17 cellular contexts compared by ENCODE assay signal in genomic region chr20:13212750-13213149, GRCh38. TPM values are rescaled to one million over a fixed set of nuclear protein-coding genes. Genes with fewer than 3 reads are reported as not detected.
A peak's percentile ranks its signal among the peaks of the same experiment; 100 is the strongest.
DNase-seq lines count a peak whose midpoint lies in the region; ATAC-seq and TF ChIP-seq lines count a peak whose summit lies in the region.
"Had no signal": no experiment of that assay in that cellular context is flagged by ENCODE, and none has a peak within 500 bp of the region (broad histone marks: within the 10 kb centered on the region; RNA-seq: fewer than 3 reads in every experiment).

No MANE protein-coding gene starts in this region.

- no peak overlapping the region for H3K4me3 ChIP-seq in adipocyte (ENCODE audit: low read length)
- no peak overlapping the region for H3K4me3 ChIP-seq in gastrocnemius medialis
- no peak overlapping the region for H3K4me3 ChIP-seq in effector memory CD4-positive, alpha-beta T cell (ENCODE audit: insufficient read depth, low read depth, low read length, poor library complexity, severe bottlenecking)
- H3K4me3 ChIP-seq: pancreas, upper lobe of right lung had no signal

- DNase-seq in activated CD4-positive, alpha-beta memory T cell treated with anti-CD3 and anti-CD28 coated beads for 36 hours: peak; percentile 31
- no peak for DNase-seq in activated CD4-positive, alpha-beta memory T cell treated with anti-CD3 and anti-CD28 coated beads, Interleukin-2, amount 10 ng/mL, durations not matched to agents 7 days and 5 days
- peak; percentile 48 for DNase-seq in adipocyte (ENCODE audit: low read depth)
- no peak for DNase-seq in gastrocnemius medialis
- DNase-seq in effector memory CD4-positive, alpha-beta T cell: no peak
- DNase-seq in D341Med (ENCODE audit: low spot score): no peak
- DNase-seq: ACHN; activated naive CD4-positive, alpha-beta T cell treated with Interleukin-2 at 50 U/mL for 16 hours; midbrain; NCI-H1092; NCI-H226; pancreas; PC-3; upper lobe of right lung had no signal

- no peak overlapping the region for H3K9ac ChIP-seq in adipocyte (ENCODE audit: low read length)

- in situ Hi-C loops in gastrocnemius medialis (cut with MboI; ENCODE audit: low sequenced_read_pairs in 4 of 4): no loop called here

- H3K9me3 Mint-ChIP-seq in activated CD4-positive, alpha-beta memory T cell treated with anti-CD3 and anti-CD28 coated beads for 36 hours: no peaks in the 10 kb centered on the region
- no peaks in the 10 kb centered on the region for H3K9me3 Mint-ChIP-seq in activated CD4-positive, alpha-beta memory T cell treated with anti-CD3 and anti-CD28 coated beads, Interleukin-2, amount 10 ng/mL, durations not matched to agents 7 days and 5 days

- H3K27me3 ChIP-seq in adipocyte (replicated peaks; ENCODE audit: control insufficient read depth, insufficient read depth, low read length) (no peaks in the 10 kb centered on the region), gastrocnemius medialis (peaks cover 0 to 3% (median 2%) of the 10 kb centered on the region in 3 donors)
- H3K27me3 ChIP-seq in effector memory CD4-positive, alpha-beta T cell (replicated peaks; ENCODE audit: control insufficient read depth, insufficient read depth, low read length, poor library complexity, severe bottlenecking): no peaks in the 10 kb centered on the region
- H3K27me3 ChIP-seq: upper lobe of right lung had no signal

- peaks cover 27% of the 10 kb centered on the region for H3K27me3 Mint-ChIP-seq in activated CD4-positive, alpha-beta memory T cell treated with anti-CD3 and anti-CD28 coated beads for 36 hours
- peaks cover 51% of the 10 kb centered on the region for H3K27me3 Mint-ChIP-seq in activated CD4-positive, alpha-beta memory T cell treated with anti-CD3 and anti-CD28 coated beads, Interleukin-2, amount 10 ng/mL, durations not matched to agents 7 days and 5 days

- peak; percentile 43 for ATAC-seq in GM21786 (IDR thresholded peaks at IDR 0.05; ENCODE audit: unreplicated experiment)
- peak; percentile 47 to 60 for ATAC-seq in gastrocnemius medialis
- no peak for ATAC-seq in GM18498 (IDR thresholded peaks at IDR 0.05; ENCODE audit: unreplicated experiment)
- ATAC-seq: HCT116, pancreas, PC-3, upper lobe of right lung had no signal

- no peak for TF ChIP-seq CTCF in gastrocnemius medialis (IDR thresholded peaks at IDR 0.05 in 4 of 5, conservative IDR thresholded peaks at IDR 0.05 in 1 of 5)

- POLR2A ChIA-PET in activated CD4-positive, alpha-beta memory T cell treated with anti-CD3 and anti-CD28 coated beads for 36 hours (lab: Charles Lee): interaction anchor here (1.3 to 1.4 kb wide), 2 partner anchors 9 to 35 kb away, joined by 4 to 5 read pairs; partner anchors contain the start of gene ISM1
- POLR2A ChIA-PET in activated CD4-positive, alpha-beta memory T cell treated with anti-CD3 and anti-CD28 coated beads, Interleukin-2, amount 10 ng/mL, durations not matched to agents 7 days and 5 days (lab: Charles Lee): no interaction called here

- no peak overlapping the region for H3K4me3 Mint-ChIP-seq in activated CD4-positive, alpha-beta memory T cell treated with anti-CD3 and anti-CD28 coated beads for 36 hours
- H3K4me3 Mint-ChIP-seq in activated CD4-positive, alpha-beta memory T cell treated with anti-CD3 and anti-CD28 coated beads, Interleukin-2, amount 10 ng/mL, durations not matched to agents 7 days and 5 days: no peak overlapping the region

- CTCF ChIA-PET in activated CD4-positive, alpha-beta memory T cell treated with anti-CD3 and anti-CD28 coated beads for 36 hours (lab: Charles Lee): interaction anchor here (1.2 kb wide), 1 partner anchor 49 kb away, joined by 4 read pairs; no protein-coding TSS in a partner anchor
- CTCF ChIA-PET in activated CD4-positive, alpha-beta memory T cell treated with anti-CD3 and anti-CD28 coated beads, Interleukin-2, amount 10 ng/mL, durations not matched to agents 7 days and 5 days (lab: Charles Lee): no interaction called here

- H3K4me1 Mint-ChIP-seq in activated CD4-positive, alpha-beta memory T cell treated with anti-CD3 and anti-CD28 coated beads for 36 hours (ENCODE audit: low read depth): peaks cover 3% of the 10 kb centered on the region
- H3K4me1 Mint-ChIP-seq in activated CD4-positive, alpha-beta memory T cell treated with anti-CD3 and anti-CD28 coated beads, Interleukin-2, amount 10 ng/mL, durations not matched to agents 7 days and 5 days: peaks cover 6% of the 10 kb centered on the region

- peaks cover 37% of the 10 kb centered on the region for H3K4me1 ChIP-seq in adipocyte (ENCODE audit: control insufficient read depth, insufficient read depth, low read length)
- H3K4me1 ChIP-seq in gastrocnemius medialis: no peaks in the 10 kb centered on the region
- no peaks in the 10 kb centered on the region for H3K4me1 ChIP-seq in effector memory CD4-positive, alpha-beta T cell (ENCODE audit: control insufficient read depth, insufficient read depth, low read length, poor library complexity, severe bottlenecking)
- H3K4me1 ChIP-seq: pancreas, upper lobe of right lung had no signal

- no peak overlapping the region for H3K27ac ChIP-seq in gastrocnemius medialis
- H3K27ac ChIP-seq in effector memory CD4-positive, alpha-beta T cell (ENCODE audit: insufficient read depth, low read length, poor library complexity, severe bottlenecking): no peak overlapping the region
- H3K27ac ChIP-seq: pancreas, upper lobe of right lung had no signal

- TF ChIP-seq POLR2A in gastrocnemius medialis (IDR thresholded peaks at IDR 0.05): no peak

- H3K36me3 ChIP-seq in adipocyte (ENCODE audit: control insufficient read depth, insufficient read depth, low read length, severe bottlenecking): no peaks in the 10 kb centered on the region
- no peaks in the 10 kb centered on the region for H3K36me3 ChIP-seq in gastrocnemius medialis
- H3K36me3 ChIP-seq in effector memory CD4-positive, alpha-beta T cell (ENCODE audit: control insufficient read depth, insufficient read depth, low read length): no peaks in the 10 kb centered on the region
- H3K36me3 ChIP-seq: pancreas, upper lobe of right lung had no signal

- H3K36me3 Mint-ChIP-seq in activated CD4-positive, alpha-beta memory T cell treated with anti-CD3 and anti-CD28 coated beads for 36 hours: no peaks in the 10 kb centered on the region
- no peaks in the 10 kb centered on the region for H3K36me3 Mint-ChIP-seq in activated CD4-positive, alpha-beta memory T cell treated with anti-CD3 and anti-CD28 coated beads, Interleukin-2, amount 10 ng/mL, durations not matched to agents 7 days and 5 days (ENCODE audit: low read depth)

- no peaks in the 10 kb centered on the region for H3K9me3 ChIP-seq in adipocyte (ENCODE audit: control insufficient read depth, low read length)
- H3K9me3 ChIP-seq in gastrocnemius medialis: no peaks in the 10 kb centered on the region
- no peaks in the 10 kb centered on the region for H3K9me3 ChIP-seq in effector memory CD4-positive, alpha-beta T cell (ENCODE audit: control insufficient read depth, low read length)
- H3K9me3 ChIP-seq: pancreas, upper lobe of right lung had no signal

- no peak overlapping the region for H3K27ac Mint-ChIP-seq in activated CD4-positive, alpha-beta memory T cell treated with anti-CD3 and anti-CD28 coated beads for 36 hours
- no peak overlapping the region for H3K27ac Mint-ChIP-seq in activated CD4-positive, alpha-beta memory T cell treated with anti-CD3 and anti-CD28 coated beads, Interleukin-2, amount 10 ng/mL, durations not matched to agents 7 days and 5 days

- intact Hi-C loops in activated CD4-positive, alpha-beta memory T cell treated with anti-CD3 and anti-CD28 coated beads for 36 hours (cut with micrococcal nuclease): loop anchor here (1.0 kb wide), 2 partner anchors 19 to 36 kb away; no protein-coding TSS in a partner anchor
- intact Hi-C loops in gastrocnemius medialis (cut with DNase I; ENCODE audit: low total_unique reads): no loop called here

RNA-seq across cellular contexts. Expression of gene ISM1, which starts 8.3 kb away (rescaled TPM):
- total RNA-seq in activated CD4-positive, alpha-beta memory T cell treated with anti-CD3 and anti-CD28 coated beads for 36 hours: under 1 TPM; 0.34 to 0.36 TPM
- not detected for total RNA-seq in activated CD4-positive, alpha-beta memory T cell treated with anti-CD3 and anti-CD28 coated beads, Interleukin-2, amount 10 ng/mL, durations not matched to agents 7 days and 5 days
- 1 to 10 TPM in 1 of 4 donors, under 1 TPM in 3; 0.61 to 3.7 (median 0.78) TPM for total RNA-seq in gastrocnemius medialis
- total RNA-seq: PC-3 had no signal

Comparison
In these comparisons a context has a peak if more than half of its experiments do, and no peak if none do; other contexts are left out.
1. DNase-seq: peak in activated CD4-positive, alpha-beta memory T cell treated with anti-CD3 and anti-CD28 coated beads for 36 hours (single experiment) and adipocyte (single experiment); none in activated CD4-positive, alpha-beta memory T cell treated with anti-CD3 and anti-CD28 coated beads, Interleukin-2, amount 10 ng/mL, durations not matched to agents 7 days and 5 days (single experiment), gastrocnemius medialis (0 of 2), effector memory CD4-positive, alpha-beta T cell (0 of 3) and D341Med (single experiment).